8 cellular contexts compared by ENCODE assay signal in the genomic region with DNA sequence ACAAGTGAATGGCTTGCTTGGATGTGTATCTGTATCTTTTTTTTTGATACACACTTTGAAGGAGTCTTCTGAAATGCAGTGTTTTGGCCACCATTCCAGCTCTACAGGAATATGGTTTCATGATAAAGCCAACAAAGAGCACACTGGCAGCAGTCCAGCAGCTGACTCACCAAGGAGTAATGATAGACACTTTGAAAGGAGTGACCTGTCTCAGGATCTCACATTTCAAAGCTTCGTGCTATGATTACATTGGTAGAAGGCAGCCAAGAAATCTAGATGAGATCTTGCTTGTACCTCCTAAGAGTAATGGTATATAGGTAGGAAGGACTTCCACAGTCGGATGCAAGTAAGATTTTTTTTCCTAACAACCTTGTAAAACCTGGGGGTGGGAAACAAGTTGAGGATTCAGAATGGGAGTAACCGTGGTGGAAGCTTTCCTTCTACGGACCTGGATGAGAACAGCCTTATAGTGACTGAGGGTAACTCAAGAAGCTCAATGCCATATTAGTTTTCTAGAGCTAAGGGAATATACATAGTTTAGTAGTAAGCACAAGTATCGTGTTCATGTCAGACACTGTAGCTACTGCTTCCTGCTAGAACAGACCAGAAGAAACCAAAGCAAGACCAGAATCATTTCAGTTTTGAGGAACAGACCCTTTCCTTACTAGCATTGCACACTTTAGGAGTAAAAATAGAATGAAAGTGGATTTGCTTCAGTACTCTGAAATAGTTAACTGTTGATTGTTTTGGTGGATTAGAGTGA. TPM values are rescaled to one million over a fixed set of nuclear protein-coding genes. Genes with fewer than 3 reads are reported as not detected.
A peak's percentile ranks its signal among the peaks of the same experiment; 100 is the strongest.
DNase-seq lines count a peak whose midpoint lies in the region; ATAC-seq and TF ChIP-seq lines count a peak whose summit lies in the region.

No MANE protein-coding gene starts in this region.

- intact Hi-C loops in CD8-positive, alpha-beta T cell (cut with DNase I, micrococcal nuclease) = no loop called here
- intact Hi-C loops in dorsolateral prefrontal cortex (cut with DNase I) = no loop called here

- no peak overlapping the region for H3K4me3 ChIP-seq in CD8-positive, alpha-beta T cell (ENCODE audit: low read depth, low read length)
- H3K4me3 ChIP-seq in Peyer's patch (no peak overlapping the region), dorsolateral prefrontal cortex (no peak overlapping the region), mesodermal cell (ENCODE audit: extremely low read depth, insufficient read depth, low read length, poor library complexity, severe bottlenecking) (no peak overlapping the region)

- no peak overlapping the region for H3K4me3 Mint-ChIP-seq in CD8-positive, alpha-beta T cell

- H3K4me1 ChIP-seq in CD8-positive, alpha-beta T cell (ENCODE audit: insufficient read depth, low read length) = no peaks in the 10 kb centered on the region
- H3K4me1 ChIP-seq in Peyer's patch (peaks cover 0 to 31% (median 2%) of the 10 kb centered on the region in 4 donors), mesodermal cell (ENCODE audit: control insufficient read depth, insufficient read depth, low read length, poor library complexity, severe bottlenecking) (peaks cover 17% of the 10 kb centered on the region)

- H3K36me3 Mint-ChIP-seq in CD8-positive, alpha-beta T cell = no peaks in the 10 kb centered on the region

- CTCF ChIA-PET in CD8-positive, alpha-beta T cell (lab: Charles Lee) = interaction anchor here (0.7 kb wide), 2 partner anchors 45 to 403 kb away, joined by 3 to 5 read pairs; no protein-coding TSS in a partner anchor

- peak in 2 of 7 experiments; percentile 23 to 24 for DNase-seq in CD8-positive, alpha-beta T cell
- DNase-seq in HS-5 (ENCODE audit: low read depth) (peak; percentile 91), Peyer's patch (peak in 2 of 3 donors; percentile 78 to 90), dorsolateral prefrontal cortex (peak in 6 of 10 donors; percentile 27 to 70 (median 50)), KG1 (lab: John Stamatoyannopoulos, UW) (no peak)
- DNase-seq in effector CD4-positive, alpha-beta T cell = no peak

- TF ChIP-seq POLR2A in Peyer's patch (IDR thresholded peaks at IDR 0.05) = no peak

- no peak overlapping the region for H3K27ac ChIP-seq in CD8-positive, alpha-beta T cell (ENCODE audit: low read depth, low read length)
- peak overlapping the region in 1 of 4 donors; percentile 32 for H3K27ac ChIP-seq in Peyer's patch
- peak overlapping the region in 15 of 59 donors; percentile 1 to 64 (median 24) for H3K27ac ChIP-seq in dorsolateral prefrontal cortex
- H3K27ac ChIP-seq in mesodermal cell (ENCODE audit: low read depth, low read length, severe bottlenecking) = peak overlapping the region; percentile 65

- peak overlapping the region; percentile 8 for H3K27ac Mint-ChIP-seq in CD8-positive, alpha-beta T cell

- no peak for ATAC-seq in CD8-positive, alpha-beta T cell
- ATAC-seq in HG03571 (IDR thresholded peaks at IDR 0.05; ENCODE audit: unreplicated experiment) = no peak

- WGBS in mesodermal cell (ENCODE audit: insufficient coverage in 2 of 2), 2 experiments = 75 to 83% methylated on average over 2 to 4 of the region's 5 CpGs

- H3K9me3 ChIP-seq in CD8-positive, alpha-beta T cell (ENCODE audit: low read length) = no peaks in the 10 kb centered on the region
- no peaks in the 10 kb centered on the region for H3K9me3 ChIP-seq in Peyer's patch
- no peaks in the 10 kb centered on the region for H3K9me3 ChIP-seq in mesodermal cell (ENCODE audit: control insufficient read depth, low read length)

- H3K27me3 Mint-ChIP-seq in CD8-positive, alpha-beta T cell (ENCODE audit: low read depth) = no peaks in the 10 kb centered on the region

- no peaks in the 10 kb centered on the region for H3K9me3 Mint-ChIP-seq in CD8-positive, alpha-beta T cell

- H3K36me3 ChIP-seq in CD8-positive, alpha-beta T cell (ENCODE audit: insufficient read depth, low read length) = no peaks in the 10 kb centered on the region
- H3K36me3 ChIP-seq in Peyer's patch (no peaks in the 10 kb centered on the region), mesodermal cell (ENCODE audit: control insufficient read depth, insufficient read depth, low read length) (no peaks in the 10 kb centered on the region)

- H3K27me3 ChIP-seq in CD8-positive, alpha-beta T cell (ENCODE audit: insufficient read depth, low read length) = no peaks in the 10 kb centered on the region
- H3K27me3 ChIP-seq in Peyer's patch = no peaks in the 10 kb centered on the region
- H3K27me3 ChIP-seq in dorsolateral prefrontal cortex = no peaks in the 10 kb centered on the region

- POLR2A ChIA-PET in CD8-positive, alpha-beta T cell (lab: Charles Lee) = interaction anchor here (0.5 to 0.9 kb wide), 4 partner anchors 13 to 715 kb away, joined by 3 to 4 read pairs (median 4); no protein-coding TSS in a partner anchor

- peaks cover 73% of the 10 kb centered on the region for H3K4me1 Mint-ChIP-seq in CD8-positive, alpha-beta T cell (ENCODE audit: low read depth)

- no peak for TF ChIP-seq CTCF in CD8-positive, alpha-beta T cell (IDR thresholded peaks at IDR 0.05)
- TF ChIP-seq CTCF in Peyer's patch (IDR thresholded peaks at IDR 0.05) (no peak), dorsolateral prefrontal cortex (IDR thresholded peaks at IDR 0.05 in 54 of 56, conservative IDR thresholded peaks at IDR 0.05 in 2 of 56; ENCODE audit: low read depth in 1 of 56, partially characterized antibody in 56 of 56) (no peak)

RNA-seq across cellular contexts. Expression of gene MTMR3, which starts 25.0 kb away (rescaled TPM):
- total RNA-seq in CD8-positive, alpha-beta T cell = 10 to 100 TPM; 46.7 to 51.7 TPM
- total RNA-seq in Peyer's patch (10 to 100 TPM; 49.4 to 97.8 (median 84.0) TPM), dorsolateral prefrontal cortex (10 to 100 TPM; 45.6 to 93.4 (median 62.5) TPM)
- 20.3 TPM for polyA plus RNA-seq in mesodermal cell (2013, experiment 1 of 2)
- 17.1 TPM for polyA plus RNA-seq in mesodermal cell (2013, experiment 2 of 2)

Comparison
In these comparisons a context has a peak if more than half of its experiments do, and no peak if none do; other contexts are left out.
1. DNase-seq: peak in HS-5 (single experiment), Peyer's patch (2 of 3) and dorsolateral prefrontal cortex (6 of 10); none in effector CD4-positive, alpha-beta T cell (single experiment) and KG1 (single experiment).